ENCODE assay signal across 10 cellular contexts in genomic region chr1:208178091-208178529, GRCh38.
DNase-seq lines count a peak whose midpoint lies in the region; ATAC-seq, FAIRE-seq and TF ChIP-seq lines count a peak whose summit lies in the region.
"Had no signal": no experiment of that assay in that cellular context is flagged by ENCODE, and none has a peak within 500 bp of the region (broad histone marks: within the 10 kb centered on the region; RNA-seq: fewer than 3 reads in every experiment).

No MANE protein-coding gene starts in this region.

- peak overlapping the region; percentile 49 to 63; a peak in 2 of 6 replicates for H3K27ac ChIP-seq in A549
- H3K27ac ChIP-seq in Peyer's patch, result peak overlapping the region in 3 of 4 donors; percentile 6 to 89 (median 67)
- no peak overlapping the region for H3K27ac ChIP-seq in liver (ENCODE audit: low read depth in 1 of 2, low read length in 2 of 2)

- H3K36me3 ChIP-seq in Peyer's patch (no peaks in the 10 kb centered on the region), liver (ENCODE audit: control insufficient read depth in 4 of 4, insufficient read depth in 3 of 4, low read depth in 1 of 4, low read length in 3 of 4) (no peaks in the 10 kb centered on the region)

- no peak for TF ChIP-seq POLR2A in A549 (IDR thresholded peaks at IDR 0.05; ENCODE audit: low read length)
- TF ChIP-seq POLR2A in Peyer's patch (IDR thresholded peaks at IDR 0.05), result no peak

- CTCF ChIA-PET in A549 (lab: Yijun Ruan, JAX), result interaction anchor here (0.9 to 3.2 kb wide), 6 partner anchors 46 to 156 kb away, joined by 3 to 11 read pairs (median 8); partner anchors contain the start of gene PLXNA2

- peak overlapping the region; percentile 59 for H3K4me2 ChIP-seq in A549

- FAIRE-seq in A549 (lab: Jason Lieb, UNC), result no peak

- DNase-seq in A549 (ENCODE audit: low read depth in 1 of 2, low spot score in 1 of 2), result no peak
- DNase-seq in LHCN-M2 (ENCODE audit: low read depth), result peak; percentile 37
- no peak for DNase-seq in Peyer's patch
- DNase-seq in pons (ENCODE audit: low spot score), result no peak
- DNase-seq in putamen (ENCODE audit: low spot score), result no peak
- DNase-seq in stimulated activated naive CD4-positive, alpha-beta T cell treated with Interleukin-2 at 50 U/mL for 16 hours (lab: John Stamatoyannopoulos, UW), result no peak
- DNase-seq: AML-193, dermis blood vessel endothelial cell had no signal

- 53% methylated on average over 2 of the region's 2 CpGs for WGBS in A549 (ENCODE audit: missing lambda C conversion rate)
- WGBS in liver, result 64% methylated on average over 2 of the region's 2 CpGs

- H3K4me3 ChIP-seq in A549, result no peak overlapping the region
- H3K4me3 ChIP-seq in Peyer's patch, result no peak overlapping the region
- H3K4me3 ChIP-seq in liver (ENCODE audit: low read depth in 1 of 3, low read length in 3 of 3), result no peak overlapping the region

- no peak overlapping the region for H3K9ac ChIP-seq in liver (ENCODE audit: low read depth in 1 of 2, low read length in 2 of 2)

- H3K27me3 ChIP-seq in Peyer's patch (no peaks in the 10 kb centered on the region), liver (ENCODE audit: control insufficient read depth in 4 of 4, insufficient read depth in 4 of 4, low read length in 3 of 4) (no peaks in the 10 kb centered on the region)

- TF ChIP-seq CTCF in A549 (IDR thresholded peaks at IDR 0.05) (no peak), Peyer's patch (IDR thresholded peaks at IDR 0.05) (no peak), liver (IDR thresholded peaks at IDR 0.05; ENCODE audit: low read depth, low read length, missing input control) (no peak)

- peaks cover 73% of the 10 kb centered on the region for H3K4me1 ChIP-seq in A549
- H3K4me1 ChIP-seq in Peyer's patch, result peaks cover 0 to 58% (median 8%) of the 10 kb centered on the region in 4 donors
- peaks cover 8 to 67% (median 44%) of the 10 kb centered on the region in 4 donors for H3K4me1 ChIP-seq in liver (ENCODE audit: control insufficient read depth in 4 of 4, insufficient read depth in 4 of 4, low read length in 3 of 4)

- POLR2A ChIA-PET in A549 (lab: Yijun Ruan, JAX), result no interaction called here

- ATAC-seq in A549 (peak; percentile 19 to 29; a peak in 2 of 6 replicates), GM21723 (IDR thresholded peaks at IDR 0.05; ENCODE audit: unreplicated experiment) (no peak)

- TF ChIP-seq RAD21 in A549 (conservative IDR thresholded peaks at IDR 0.05 in 1 of 2, IDR thresholded peaks at IDR 0.05 in 1 of 2) (no peak), liver (IDR thresholded peaks at IDR 0.05) (no peak)

- TF ChIP-seq EP300 in A549 (IDR thresholded peaks at IDR 0.05), result no peak

- H3K9me3 ChIP-seq in A549 (no peaks in the 10 kb centered on the region), Peyer's patch (no peaks in the 10 kb centered on the region), liver (ENCODE audit: control insufficient read depth in 4 of 4, low read length in 3 of 4) (no peaks in the 10 kb centered on the region)

TF ChIP-seq in A549, 52 proteins besides CTCF, POLR2A, EP300 and RAD21:
- no peak for TF ChIP-seq HOXB13 (CRISPR knock-in tag; IDR thresholded peaks at IDR 0.05; ENCODE audit: low read depth)
- TF ChIP-seq EHF (CRISPR knock-in tag; IDR thresholded peaks at IDR 0.05), result no peak
- TF ChIP-seq ZC3H11A (IDR thresholded peaks at IDR 0.05), result no peak
- no peak for TF ChIP-seq FOSB (CRISPR knock-in tag; IDR thresholded peaks at IDR 0.05)
- no peak for TF ChIP-seq ZNF302 (CRISPR knock-in tag; IDR thresholded peaks at IDR 0.05)
- TF ChIP-seq FOSL2 (IDR thresholded peaks at IDR 0.05), result no peak
- TF ChIP-seq FOSL2 (CRISPR knock-in tag; IDR thresholded peaks at IDR 0.05), result no peak
- TF ChIP-seq KDM5A (IDR thresholded peaks at IDR 0.05), result no peak
- TF ChIP-seq CHD4 (IDR thresholded peaks at IDR 0.05; ENCODE audit: borderline replicate concordance), result no peak
- no peak for TF ChIP-seq CBX2 (IDR thresholded peaks at IDR 0.05; ENCODE audit: borderline replicate concordance, low read depth)
- no peak for TF ChIP-seq PBX3 (IDR thresholded peaks at IDR 0.05)
- TF ChIP-seq PHF8 (IDR thresholded peaks at IDR 0.05; ENCODE audit: borderline replicate concordance, low read depth), result no peak
- TF ChIP-seq CHD2 (IDR thresholded peaks at IDR 0.05; ENCODE audit: low read length, partially characterized antibody), result no peak
- TF ChIP-seq ATOH8 (CRISPR knock-in tag; IDR thresholded peaks at IDR 0.05; ENCODE audit: low read depth), result no peak
- TF ChIP-seq KDM1A (IDR thresholded peaks at IDR 0.05; ENCODE audit: low read depth), result no peak
- no peak for TF ChIP-seq BHLHE40 (IDR thresholded peaks at IDR 0.05; ENCODE audit: low read depth, low read length)

TF ChIP-seq in liver, 16 proteins besides CTCF, POLR2A, EP300 and RAD21:
- peak; percentile 40 to 52 for TF ChIP-seq HNF4A (conservative IDR thresholded peaks at IDR 0.05)
- TF ChIP-seq RXRA (IDR thresholded peaks at IDR 0.05), result no peak
- no peak for TF ChIP-seq FOXA1 (IDR thresholded peaks at IDR 0.05)
- no peak for TF ChIP-seq MAX (IDR thresholded peaks at IDR 0.05)
- TF ChIP-seq JUND (IDR thresholded peaks at IDR 0.05), result peak in 1 of 2 donors; percentile 29

Comparison
In these comparisons a context has a peak if more than half of its experiments do, and no peak if none do; other contexts are left out.
1. H3K27ac ChIP-seq: peak in A549 (2 of 2) and Peyer's patch (3 of 4); none in liver (0 of 2).